ENCODE assay signal across 13 cellular contexts in genomic region chr11:89498845-89499448, GRCh38. TPM values are rescaled to one million over a fixed set of nuclear protein-coding genes. Genes with fewer than 3 reads are reported as not detected.
DNase-seq lines count a peak whose midpoint lies in the region; ATAC-seq and TF ChIP-seq lines count a peak whose summit lies in the region.
"Had no signal": no experiment of that assay in that cellular context is flagged by ENCODE, and none has a peak within 500 bp of the region (broad histone marks: within the 10 kb centered on the region; RNA-seq: fewer than 3 reads in every experiment).

No MANE protein-coding gene starts in this region.

- DNase-seq in DND-41 (no peak), KG1 (lab: John Stamatoyannopoulos, UW) (peak; percentile 3), astrocyte of the cerebellum (ENCODE audit: low read depth) (no peak), mesothelial cell of epicardium (ENCODE audit: low spot score in 2 of 2, unreplicated experiment in 2 of 2) (no peak), NOMO-1 (lab: John Stamatoyannopoulos, UW; ENCODE audit: unreplicated experiment in 2 of 2) (no peak), kidney glomerular epithelial cell (lab: John Stamatoyannopoulos, UW) (no peak), mesenteric fat pad (ENCODE audit: low spot score) (no peak)
- DNase-seq in activated T-cell treated with anti-CD3 and anti-CD28 coated beads, Interleukin-2, amount 50 U/mL, for 1 hour, result no peak
- DNase-seq: adrenal gland, naive B cell, NCI-H187 treated with DMSO at 0.1 percent for 48 hours, T-helper 9 cell had no signal

- no peaks in the 10 kb centered on the region for H3K4me1 ChIP-seq in DND-41 (ENCODE audit: insufficient read depth, low read length)
- H3K4me1 ChIP-seq: adrenal gland; BLaER1 treated with 17β-estradiol and CSF1 and Interleukin-3, amounts not matched to agents 10 nM and 100 nM had no signal

- no peaks in the 10 kb centered on the region for H3K27me3 Mint-ChIP-seq in mesothelial cell of epicardium (ENCODE audit: low read depth)

- H3K27ac Mint-ChIP-seq in mesothelial cell of epicardium, result no peak overlapping the region
- H3K27ac Mint-ChIP-seq: naive B cell had no signal

- no peak overlapping the region for H3K9ac ChIP-seq in DND-41 (ENCODE audit: low read depth, low read length)
- H3K9ac ChIP-seq: BLaER1 treated with 17β-estradiol and CSF1 and Interleukin-3, amounts not matched to agents 10 nM and 100 nM had no signal

- H3K4me1 Mint-ChIP-seq in mesothelial cell of epicardium, result peaks cover 31% of the 10 kb centered on the region
- H3K4me1 Mint-ChIP-seq: naive B cell had no signal

- H3K27ac ChIP-seq in DND-41 (ENCODE audit: low read length), result no peak overlapping the region
- H3K27ac ChIP-seq: adrenal gland; BLaER1 treated with 17β-estradiol and CSF1 and Interleukin-3, amounts not matched to agents 10 nM and 100 nM had no signal

- H3K4me3 Mint-ChIP-seq in mesothelial cell of epicardium, result no peak overlapping the region
- H3K4me3 Mint-ChIP-seq: naive B cell had no signal

- no peak overlapping the region for H2AFZ ChIP-seq in DND-41 (ENCODE audit: low read depth, low read length)

- no peak for ATAC-seq in DND-41 (ENCODE audit: insufficient read depth, low read depth)

- H3K4me2 ChIP-seq in DND-41 (ENCODE audit: insufficient read depth, low read length), result no peak overlapping the region
- H3K4me2 ChIP-seq: BLaER1 treated with 17β-estradiol and CSF1 and Interleukin-3, amounts not matched to agents 10 nM and 100 nM had no signal

- in situ Hi-C loops in astrocyte of the cerebellum (cut with HindIII; ENCODE audit: low sequenced_read_pairs), result no loop called here

- peaks cover 2% of the 10 kb centered on the region for H3K27me3 ChIP-seq in DND-41 (ENCODE audit: insufficient read depth, low read length, poor library complexity)
- H3K27me3 ChIP-seq: adrenal gland; BLaER1 treated with 17β-estradiol and CSF1 and Interleukin-3, amounts not matched to agents 10 nM and 100 nM had no signal

- no peaks in the 10 kb centered on the region for H3K9me3 ChIP-seq in DND-41 (ENCODE audit: insufficient read depth, low read length, severe bottlenecking)
- H3K9me3 ChIP-seq: adrenal gland; BLaER1 treated with 17β-estradiol and CSF1 and Interleukin-3, amounts not matched to agents 10 nM and 100 nM had no signal

- H3K4me3 ChIP-seq in DND-41 (ENCODE audit: low read depth in 1 of 2, low read length in 2 of 2) (no peak overlapping the region), astrocyte of the cerebellum (ENCODE audit: low read depth, low read length) (no peak overlapping the region)
- H3K4me3 ChIP-seq: adrenal gland; BLaER1 treated with 17β-estradiol and CSF1 and Interleukin-3, amounts not matched to agents 10 nM and 100 nM had no signal

- TF ChIP-seq CTCF in DND-41 (IDR thresholded peaks at IDR 0.05; ENCODE audit: borderline replicate concordance, extremely low read depth, low read length, poor library complexity, severe bottlenecking) (peak; percentile 35), astrocyte of the cerebellum (IDR thresholded peaks at IDR 0.05; ENCODE audit: low read depth, low read length, missing control alignments) (peak; percentile 8), mesothelial cell of epicardium (IDR thresholded peaks at IDR 0.05; ENCODE audit: unreplicated experiment) (peak; percentile 19)

- H3K9me3 Mint-ChIP-seq in mesothelial cell of epicardium, result peaks cover 3% of the 10 kb centered on the region

- no peaks in the 10 kb centered on the region for H3K36me3 Mint-ChIP-seq in mesothelial cell of epicardium
- H3K36me3 Mint-ChIP-seq: naive B cell had no signal

- H3K36me3 ChIP-seq in DND-41 (ENCODE audit: insufficient read depth, low read length), result no peaks in the 10 kb centered on the region
- H3K36me3 ChIP-seq: adrenal gland; BLaER1 treated with 17β-estradiol and CSF1 and Interleukin-3, amounts not matched to agents 10 nM and 100 nM had no signal

- H3K79me2 ChIP-seq in DND-41 (ENCODE audit: insufficient read depth, low read length), result no peaks in the 10 kb centered on the region

- H4K20me1 ChIP-seq in DND-41 (ENCODE audit: insufficient read depth, low read length), result no peaks in the 10 kb centered on the region
- H4K20me1 ChIP-seq: BLaER1 treated with 17β-estradiol and CSF1 and Interleukin-3, amounts not matched to agents 10 nM and 100 nM had no signal

RNA-seq across cellular contexts. Expression of gene NOX4, which starts 7.8 kb away (rescaled TPM):
- total RNA-seq in mesothelial cell of epicardium (14.3 to 17.9 TPM (median 15.2 TPM) in 3 replicates), mesenteric fat pad (11.4 TPM)
